21 cellular contexts compared by ENCODE assay signal in the genomic region with DNA sequence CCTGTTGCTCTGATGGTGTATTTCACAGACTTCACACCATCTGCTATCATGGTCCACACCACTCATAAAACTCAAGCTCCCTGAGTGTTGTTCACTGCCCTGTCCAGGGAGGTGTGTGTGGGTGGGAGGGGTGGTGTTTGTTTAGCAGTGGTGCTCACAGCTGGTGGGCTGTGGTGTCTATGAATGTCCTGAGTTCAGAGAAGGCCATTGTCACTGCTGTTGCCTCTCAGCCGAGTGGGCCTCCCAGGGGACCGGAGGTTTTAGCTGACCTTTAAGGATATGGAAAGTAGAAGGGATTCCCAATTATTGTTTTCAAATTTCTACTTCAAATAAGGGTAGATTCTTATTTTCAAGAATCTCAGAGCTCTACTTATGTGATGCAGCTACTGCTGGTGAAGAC.
"Had no signal": no experiment of that assay in that cellular context is flagged by ENCODE, and none has a peak within 500 bp of the region (broad histone marks: within the 10 kb centered on the region; RNA-seq: fewer than 3 reads in every experiment).

No MANE protein-coding gene starts in this region.

- H3K27me3 ChIP-seq: dorsolateral prefrontal cortex, right atrium auricular region, sigmoid colon, spleen, suprapubic skin had no signal

- H3K27me3 Mint-ChIP-seq: naive thymus-derived CD8-positive, alpha-beta T cell; stimulated activated naive CD8-positive, alpha-beta T cell treated with anti-CD3 and anti-CD28 coated beads, Interleukin-15, amount 100 ng/mL, for 72 hours had no signal

- H3K4me3 Mint-ChIP-seq: naive thymus-derived CD8-positive, alpha-beta T cell; nephron progenitor cell; stimulated activated naive CD8-positive, alpha-beta T cell treated with anti-CD3 and anti-CD28 coated beads, Interleukin-15, amount 100 ng/mL, for 72 hours had no signal

- FAIRE-seq: colon, frontal cortex, keratinocyte had no signal

- DNase-seq: dorsolateral prefrontal cortex; effector CD4-positive, alpha-beta T cell; head of caudate nucleus; mesenchymal stem cell; naive thymus-derived CD8-positive, alpha-beta T cell; nephron progenitor cell; nucleus accumbens; sigmoid colon; spleen; stimulated activated CD4-positive, alpha-beta T cell treated with anti-CD3 and anti-CD28 coated beads, Interleukin-4, amount 100 ng/mL, for 4 hours; stimulated activated naive CD4-positive, alpha-beta T cell; stimulated activated naive CD8-positive, alpha-beta T cell treated with anti-CD3 and anti-CD28 coated beads, Interleukin-15, amount 100 ng/mL, for 72 hours; trophoblast cell had no signal

- H3K4me1 Mint-ChIP-seq: stimulated activated naive CD8-positive, alpha-beta T cell treated with anti-CD3 and anti-CD28 coated beads, Interleukin-15, amount 100 ng/mL, for 72 hours had no signal

- H3K9me3 Mint-ChIP-seq: naive thymus-derived CD8-positive, alpha-beta T cell; nephron progenitor cell; stimulated activated naive CD8-positive, alpha-beta T cell treated with anti-CD3 and anti-CD28 coated beads, Interleukin-15, amount 100 ng/mL, for 72 hours had no signal

- H3K36me3 ChIP-seq: prostate gland, right atrium auricular region had no signal

- ATAC-seq: left lobe of liver; naive thymus-derived CD8-positive, alpha-beta T cell; stimulated activated naive CD8-positive, alpha-beta T cell treated with anti-CD3 and anti-CD28 coated beads, Interleukin-15, amount 100 ng/mL, for 72 hours had no signal

- H3K9me3 ChIP-seq: prostate gland, right atrium auricular region, sigmoid colon, spleen, suprapubic skin had no signal

- H3K27ac Mint-ChIP-seq: nephron progenitor cell; stimulated activated naive CD8-positive, alpha-beta T cell treated with anti-CD3 and anti-CD28 coated beads, Interleukin-15, amount 100 ng/mL, for 72 hours had no signal

- H3K27ac ChIP-seq: prostate gland, right atrium auricular region, sigmoid colon, spleen, suprapubic skin had no signal

- H3K4me1 ChIP-seq: prostate gland, right atrium auricular region, spleen, suprapubic skin had no signal

- H3K4me3 ChIP-seq: dorsolateral prefrontal cortex, lung, prostate gland, right atrium auricular region, sigmoid colon, spleen, suprapubic skin had no signal
